ENCODE assay signal across 23 cellular contexts in genomic region chr16:27334192-27334764, GRCh38. TPM values are rescaled to one million over a fixed set of nuclear protein-coding genes. Genes with fewer than 3 reads are reported as not detected.
DNase-seq lines count a peak whose midpoint lies in the region; ATAC-seq and TF ChIP-seq lines count a peak whose summit lies in the region.
"Had no signal": no experiment of that assay in that cellular context is flagged by ENCODE, and none has a peak within 500 bp of the region (broad histone marks: within the 10 kb centered on the region; RNA-seq: fewer than 3 reads in every experiment).

No MANE protein-coding gene starts in this region.

- H2AFZ ChIP-seq in SK-N-SH (ENCODE audit: low read depth), result no peak overlapping the region
- H2AFZ ChIP-seq: GM23248 had no signal

- H3K27me3 Mint-ChIP-seq in endothelial cell (ENCODE audit: unreplicated experiment), result no peaks in the 10 kb centered on the region
- H3K27me3 Mint-ChIP-seq: CD8-positive, alpha-beta memory T cell had no signal

- H3K4me1 Mint-ChIP-seq in endothelial cell (ENCODE audit: unreplicated experiment), result peaks cover 24% of the 10 kb centered on the region

- H3K4me3 Mint-ChIP-seq in endothelial cell (ENCODE audit: unreplicated experiment), result peak overlapping the region; percentile 33
- H3K4me3 Mint-ChIP-seq: CD8-positive, alpha-beta memory T cell had no signal

- H3K4me1 ChIP-seq in SK-N-SH (ENCODE audit: control insufficient read depth in 1 of 2, insufficient read depth in 2 of 2, low read depth in 1 of 2, low read length in 1 of 2) (peaks cover 0 to 16% of the 10 kb centered on the region in 2 experiments; a peak in 2 of 4 replicates), HEK293 (ENCODE audit: control insufficient read depth, insufficient read depth, low read length) (no peaks in the 10 kb centered on the region)
- H3K4me1 ChIP-seq: testis had no signal

- H3K4me3 ChIP-seq in SK-N-SH (ENCODE audit: low read depth in 2 of 2, low read length in 1 of 2) (no peak overlapping the region), HEK293 (ENCODE audit: low read depth, low read length) (no peak overlapping the region)
- H3K4me3 ChIP-seq: GM23248, ovary, testis had no signal

- no peak overlapping the region for H3K9ac ChIP-seq in SK-N-SH

- CTCF ChIA-PET in SK-N-SH (lab: Yijun Ruan, JAX), result no interaction called here
- CTCF ChIA-PET in HEK293 (lab: Yijun Ruan, JAX), result no interaction called here

- no peak for DNase-seq in SK-N-SH
- DNase-seq in endothelial cell (ENCODE audit: low spot score), result no peak
- peak; percentile 39 for DNase-seq in putamen (ENCODE audit: low spot score)
- DNase-seq in mucosa of gallbladder (ENCODE audit: low spot score), result no peak
- no peak for DNase-seq in NCI-H1694 (lab: John Stamatoyannopoulos, UW)
- DNase-seq: activated CD4-positive, CD25-positive, alpha-beta regulatory T cell treated with anti-CD3 and anti-CD28 coated beads, Interleukin-2, amount 50 U/mL, for 72 hours; activated CD8-positive, alpha-beta memory T cell treated with anti-CD3 and anti-CD28 coated beads, Interleukin-2, amount 50 U/mL, for 48 hours; DMS79 treated with DMSO at 0.1 percent for 48 hours; effector CD4-positive, alpha-beta T cell; GM23248; hypothalamus; kidney; NCI-H1048; NCI-H2081; ovary; SHP77; T-helper 9 cell; testis had no signal

- POLR2A ChIA-PET in SK-N-SH (lab: Yijun Ruan, JAX) (no interaction called here), HEK293 (lab: Yijun Ruan, JAX) (no interaction called here)

- TF ChIP-seq CTCF in SK-N-SH (IDR thresholded peaks at IDR 0.05) (no peak), HEK293 (tag by site-specific recombination; IDR thresholded peaks at IDR 0.05) (no peak), endothelial cell (IDR thresholded peaks at IDR 0.05; ENCODE audit: unreplicated experiment) (no peak)

- H3K9me3 ChIP-seq in SK-N-SH (no peaks in the 10 kb centered on the region), HEK293 (ENCODE audit: control insufficient read depth, insufficient read depth, low read depth, low read length) (no peaks in the 10 kb centered on the region)
- H3K9me3 ChIP-seq: ovary, testis had no signal

- H3F3A ChIP-seq in SK-N-SH (replicated peaks; ENCODE audit: insufficient read depth), result peaks cover 13% of the 10 kb centered on the region

- H3K27ac ChIP-seq in SK-N-SH (ENCODE audit: low read depth in 2 of 2, low read length in 1 of 2) (peak overlapping the region in 1 of 2 experiments; percentile 79; a peak in 1 of 4 replicates), HEK293 (ENCODE audit: extremely low read depth, low read depth, low read length) (no peak overlapping the region)
- H3K27ac ChIP-seq: 22Rv1, ovary, testis had no signal

- peak overlapping the region; percentile 26; the same call in 1 of the 2 replicates for H3K4me2 ChIP-seq in SK-N-SH

- 91% methylated on average over 10 of the region's 10 CpGs for WGBS in SK-N-SH (ENCODE audit: low lambda C conversion rate)

- H3K36me3 ChIP-seq in SK-N-SH (replicated peaks in 1 of 2; ENCODE audit: control insufficient read depth in 1 of 2, insufficient read depth in 2 of 2, low read length in 1 of 2) (peaks cover 0 to 29% of the 10 kb centered on the region in 2 experiments), HEK293 (ENCODE audit: control insufficient read depth in 2 of 2, insufficient read depth in 1 of 2, low read length in 2 of 2) (peaks cover 0 to 8% of the 10 kb centered on the region in 2 experiments; a peak in 1 of 3 replicates)
- H3K36me3 ChIP-seq: ovary had no signal

- peaks cover 73% of the 10 kb centered on the region for H3K79me2 ChIP-seq in SK-N-SH (ENCODE audit: insufficient read depth)

- TF ChIP-seq EP300 in SK-N-SH (IDR thresholded peaks at IDR 0.05; ENCODE audit: borderline replicate concordance in 1 of 2, low read depth in 1 of 2, low read length in 1 of 2), result no peak

- H3K9me3 Mint-ChIP-seq in endothelial cell (ENCODE audit: unreplicated experiment), result no peaks in the 10 kb centered on the region
- H3K9me3 Mint-ChIP-seq: CD8-positive, alpha-beta memory T cell had no signal

- ATAC-seq in SK-N-SH treated with all-trans-retinoic acid at 6 μM for 48 hours (no peak), HG03460 (IDR thresholded peaks at IDR 0.05; ENCODE audit: unreplicated experiment) (no peak)

- no peaks in the 10 kb centered on the region for H4K20me1 ChIP-seq in SK-N-SH (ENCODE audit: insufficient read depth)

- no peaks in the 10 kb centered on the region for H3K9me2 ChIP-seq in SK-N-SH

- peaks cover 23% of the 10 kb centered on the region for H3K36me3 Mint-ChIP-seq in endothelial cell (ENCODE audit: low read depth, unreplicated experiment)

- no peaks in the 10 kb centered on the region for H3K27me3 ChIP-seq in SK-N-SH (ENCODE audit: insufficient read depth)
- H3K27me3 ChIP-seq: ovary, testis had no signal

- no peak for TF ChIP-seq RAD21 in SK-N-SH (IDR thresholded peaks at IDR 0.05; ENCODE audit: low read length)

- H3K27ac Mint-ChIP-seq in endothelial cell (ENCODE audit: unreplicated experiment), result no peak overlapping the region

TF ChIP-seq in SK-N-SH, 30 proteins besides CTCF, POLR2A, EP300 and RAD21:
- TF ChIP-seq RCOR1 (IDR thresholded peaks at IDR 0.05; ENCODE audit: low read length), result no peak
- TF ChIP-seq, protein P1, sequence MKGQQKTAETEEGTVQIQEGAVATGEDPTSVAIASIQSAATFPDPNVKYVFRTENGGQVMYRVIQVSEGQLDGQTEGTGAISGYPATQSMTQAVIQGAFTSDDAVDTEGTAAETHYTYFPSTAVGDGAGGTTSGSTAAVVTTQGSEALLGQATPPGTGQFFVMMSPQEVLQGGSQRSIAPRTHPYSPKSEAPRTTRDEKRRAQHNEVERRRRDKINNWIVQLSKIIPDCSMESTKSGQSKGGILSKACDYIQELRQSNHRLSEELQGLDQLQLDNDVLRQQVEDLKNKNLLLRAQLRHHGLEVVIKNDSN (IDR thresholded peaks at IDR 0.05; ENCODE audit: borderline replicate concordance, low read depth), result no peak
- TF ChIP-seq NRF1 (IDR thresholded peaks at IDR 0.05; ENCODE audit: low read depth, low read length), result no peak

TF ChIP-seq in SK-N-SH treated with all-trans-retinoic acid at 6 μM for 48 hours, 23 proteins besides CTCF, POLR2A, EP300 and RAD21:
- no peak for TF ChIP-seq ZNF8 (CRISPR knock-in tag; IDR thresholded peaks at IDR 0.05)
- TF ChIP-seq ZFP30 (CRISPR knock-in tag; IDR thresholded peaks at IDR 0.05), result no peak

TF ChIP-seq in HEK293, 187 proteins besides CTCF, POLR2A, EP300 and RAD21:
- TF ChIP-seq ZNF768 (tag by site-specific recombination; IDR thresholded peaks at IDR 0.05) (peak; percentile 73; the same call in 1 of the 2 replicates), YY2 (tag by site-specific recombination; IDR thresholded peaks at IDR 0.05) (no peak)
TF ChIP-seq in HEK293: peak in this region for 1.

RNA-seq across cellular contexts. Expression of gene IL4R, which starts 20.5 kb away (rescaled TPM):
- polyA plus RNA-seq in SK-N-SH (2012; rRNA removed), result 16.1 and 16.4 TPM in 2 replicates
- polyA plus RNA-seq in SK-N-SH (2012; cell fraction: cytosol; rRNA removed), result 7.9 and 11.4 TPM in 2 replicates
- polyA plus RNA-seq in SK-N-SH (2012; cell fraction: nucleus; rRNA removed), result 28.8 and 28.9 TPM in 2 replicates
- total RNA-seq in endothelial cell (ENCODE audit: unreplicated experiment) (45.7 TPM), mucosa of gallbladder (74.2 TPM)
